Comparison of ENCODE assay signal across 10 cellular contexts in the genomic region with DNA sequence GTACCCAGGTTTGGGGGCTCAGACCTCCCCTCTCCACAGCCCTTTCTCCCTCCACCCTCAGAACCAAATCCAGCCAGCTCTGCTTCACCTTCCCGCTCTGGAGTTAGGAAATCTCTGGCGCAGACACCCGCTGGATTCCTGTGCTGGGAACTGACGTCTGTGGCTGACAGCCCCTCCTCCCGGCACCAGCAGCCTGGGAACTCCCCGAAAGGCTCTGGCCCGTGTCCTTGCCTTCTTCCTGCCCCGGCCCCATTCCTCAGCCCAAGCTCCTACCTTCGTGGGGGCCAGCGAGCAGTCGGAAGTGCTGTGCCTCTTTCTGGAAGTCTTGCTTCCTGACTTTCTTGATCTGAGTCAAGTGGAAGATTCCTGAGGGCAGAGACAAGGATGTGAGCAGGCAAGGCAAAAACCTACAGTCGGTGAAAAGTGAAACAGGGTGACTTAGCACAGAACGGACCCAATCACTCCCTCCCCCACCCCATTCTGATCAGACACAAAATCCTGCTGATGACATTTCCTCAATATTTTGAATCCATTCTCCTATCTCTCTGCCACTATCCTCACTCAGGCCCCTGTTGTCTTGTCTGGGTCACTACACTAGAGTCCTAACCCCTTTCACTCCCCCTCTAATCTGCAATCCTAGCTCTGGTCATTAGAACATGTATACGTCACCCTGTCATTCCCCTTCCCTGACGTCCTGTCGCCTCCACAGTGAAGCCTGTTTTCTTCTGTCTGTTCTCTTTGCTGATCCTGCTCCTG. TPM values are rescaled to one million over a fixed set of nuclear protein-coding genes. Genes with fewer than 3 reads are reported as not detected.
DNase-seq lines count a peak whose midpoint lies in the region; ATAC-seq and TF ChIP-seq lines count a peak whose summit lies in the region.
"Had no signal": no experiment of that assay in that cellular context is flagged by ENCODE, and none has a peak within 500 bp of the region (broad histone marks: within the 10 kb centered on the region; RNA-seq: fewer than 3 reads in every experiment).

No MANE protein-coding gene starts in this region.

- 28 to 39% methylated on average over 16 of the region's 16 CpGs for WGBS in lower leg skin, 2 donors

- TF ChIP-seq CTCF in epithelial cell of proximal tubule (conservative IDR thresholded peaks at IDR 0.05; ENCODE audit: low read depth, low read length) (no peak), lower leg skin (IDR thresholded peaks at IDR 0.05) (no peak)

- TF ChIP-seq POLR2A in lower leg skin (IDR thresholded peaks at IDR 0.05): no peak

- H3K4me3 ChIP-seq in epithelial cell of proximal tubule (ENCODE audit: low read depth, low read length) (no peak overlapping the region), lower leg skin (ENCODE audit: low read depth, poor library complexity, severe bottlenecking) (no peak overlapping the region)

- DNase-seq in HK-2 (ENCODE audit: unreplicated experiment) (peak; percentile 60), epithelial cell of proximal tubule (ENCODE audit: low read depth) (peak; percentile 37), lower leg skin (ENCODE audit: low spot score in 2 of 2) (peak; percentile 64 to 94), stromal cell of bone marrow (ENCODE audit: low read depth) (peak; percentile 81), NCI-H146 (lab: John Stamatoyannopoulos, UW) (no peak)
- DNase-seq: activated CD8-positive, alpha-beta memory T cell treated with anti-CD3 and anti-CD28 coated beads, Interleukin-2, amount 50 U/mL, for 4 hours; naive B cell had no signal

- no peak for ATAC-seq in HG03045 (IDR thresholded peaks at IDR 0.05; ENCODE audit: unreplicated experiment)
- ATAC-seq in GM21381 (IDR thresholded peaks at IDR 0.05; ENCODE audit: unreplicated experiment): no peak
- no peak for ATAC-seq in GM21717 (IDR thresholded peaks at IDR 0.05; ENCODE audit: unreplicated experiment)

- intact Hi-C loops in lower leg skin (cut with DNase I; ENCODE audit: low total_unique reads): no loop called here

RNA-seq across cellular contexts. Expression of a gene that starts 34.1 kb away (rescaled TPM):
- not detected in 2 replicates for total RNA-seq in epithelial cell of proximal tubule
- not detected for total RNA-seq in lower leg skin

RNA-seq across cellular contexts. Expression of a gene that starts 51.5 kb away (rescaled TPM):
- 10.3 and 11.7 TPM in 2 replicates for total RNA-seq in epithelial cell of proximal tubule
- 10 to 100 TPM; 17.5 to 23.6 (median 21.6) TPM for total RNA-seq in lower leg skin
